Comparison of ENCODE assay signal across 9 cellular contexts in the genomic region with DNA sequence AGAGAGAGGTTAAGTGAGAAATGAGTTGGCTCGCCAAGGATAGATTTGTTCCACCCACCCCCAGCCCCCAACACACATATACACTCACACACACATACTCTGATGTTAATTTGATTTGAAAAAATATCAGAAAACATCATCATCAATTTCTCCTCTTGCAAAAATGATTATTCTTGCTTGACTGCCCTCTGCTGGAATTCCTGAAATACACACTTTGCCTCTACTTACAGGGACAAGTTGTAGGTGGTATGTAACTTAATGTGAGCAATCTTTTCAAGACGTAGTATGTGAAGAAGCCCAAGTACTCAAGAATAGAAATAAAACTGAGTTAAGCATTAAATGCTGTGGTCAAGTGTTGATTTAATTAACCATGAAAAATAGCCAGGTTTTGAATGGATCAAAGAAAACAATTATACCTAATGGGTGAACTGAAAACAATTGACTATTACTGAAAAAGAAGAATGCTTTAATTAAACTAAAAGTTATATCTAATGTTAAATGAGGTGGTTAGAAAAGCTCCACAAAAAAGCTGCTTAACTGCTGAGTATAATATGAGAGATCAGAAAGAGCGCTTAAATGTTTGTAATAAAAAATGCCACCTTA. TPM values are rescaled to one million over a fixed set of nuclear protein-coding genes. Genes with fewer than 3 reads are reported as not detected.
DNase-seq lines count a peak whose midpoint lies in the region; ATAC-seq and TF ChIP-seq lines count a peak whose summit lies in the region.
"Had no signal": no experiment of that assay in that cellular context is flagged by ENCODE, and none has a peak within 500 bp of the region (broad histone marks: within the 10 kb centered on the region; RNA-seq: fewer than 3 reads in every experiment).

No MANE protein-coding gene starts in this region.

- no peaks in the 10 kb centered on the region for H3K4me1 ChIP-seq in neural progenitor cell

- H3K9me3 ChIP-seq in neural progenitor cell (ENCODE audit: low read depth) = no peaks in the 10 kb centered on the region

- H3K4me3 Mint-ChIP-seq in neural progenitor cell = no peak overlapping the region
- H3K4me3 Mint-ChIP-seq: central memory CD8-positive, alpha-beta T cell had no signal

- no peaks in the 10 kb centered on the region for H3K36me3 Mint-ChIP-seq in neural progenitor cell

- H3K4me1 Mint-ChIP-seq in neural progenitor cell = no peaks in the 10 kb centered on the region
- H3K4me1 Mint-ChIP-seq: central memory CD8-positive, alpha-beta T cell had no signal

- no peak overlapping the region for H2AFZ ChIP-seq in neural progenitor cell (replicated peaks)

- no peaks in the 10 kb centered on the region for H3K27me3 Mint-ChIP-seq in neural progenitor cell (ENCODE audit: insufficient read depth, low read depth)
- H3K27me3 Mint-ChIP-seq: central memory CD8-positive, alpha-beta T cell had no signal

- H3F3A ChIP-seq in neural progenitor cell (ENCODE audit: low read depth) = no peaks in the 10 kb centered on the region

- no peaks in the 10 kb centered on the region for H3K9me3 Mint-ChIP-seq in neural progenitor cell

- H3K27ac Mint-ChIP-seq in neural progenitor cell = no peak overlapping the region

- H3K27ac ChIP-seq in 22Rv1 (no peak overlapping the region), neural progenitor cell (no peak overlapping the region)

- H3K4me2 ChIP-seq in neural progenitor cell = no peak overlapping the region

- no peak overlapping the region for H3K9ac ChIP-seq in neural progenitor cell

- ATAC-seq in activated CD4-positive, CD25-positive, alpha-beta regulatory T cell treated with anti-CD3 and anti-CD28 coated beads, Interleukin-2, amount 50 U/mL, for 24 hours = no peak
- ATAC-seq in GM18520 (IDR thresholded peaks at IDR 0.05; ENCODE audit: unreplicated experiment) = no peak

- no peaks in the 10 kb centered on the region for H4K20me1 ChIP-seq in neural progenitor cell (ENCODE audit: low read depth)

- no peak overlapping the region for H3K4me3 ChIP-seq in neural progenitor cell

- H3K36me3 ChIP-seq in neural progenitor cell = no peaks in the 10 kb centered on the region

- DNase-seq in NCI-H524 (lab: John Stamatoyannopoulos, UW) (peak; percentile 24 to 36), dermis microvascular lymphatic vessel endothelial cell (ENCODE audit: low read depth in 2 of 2) (peak; percentile 20 to 31), neural progenitor cell (ENCODE audit: low spot score) (peak; percentile 35), 8988T (no peak)

- no peaks in the 10 kb centered on the region for H3K79me2 ChIP-seq in neural progenitor cell (ENCODE audit: low read depth)

- no peaks in the 10 kb centered on the region for H3K27me3 ChIP-seq in neural progenitor cell

- TF ChIP-seq CTCF in 22Rv1 (IDR thresholded peaks at IDR 0.05) (peak; percentile 81), GM12873 (IDR thresholded peaks at IDR 0.05; ENCODE audit: insufficient read depth, low read depth, low read length, missing control alignments) (peak; percentile 56), neural progenitor cell (IDR thresholded peaks at IDR 0.05) (peak; percentile 78)

RNA-seq across cellular contexts. Expression of a gene that starts 46.6 kb away (rescaled TPM):
- total RNA-seq in dermis microvascular lymphatic vessel endothelial cell (not detected in 2 replicates), neural progenitor cell (ENCODE audit: low replicate concordance) (not detected in 2 replicates)
